19 cellular contexts compared by ENCODE assay signal in the genomic region with DNA sequence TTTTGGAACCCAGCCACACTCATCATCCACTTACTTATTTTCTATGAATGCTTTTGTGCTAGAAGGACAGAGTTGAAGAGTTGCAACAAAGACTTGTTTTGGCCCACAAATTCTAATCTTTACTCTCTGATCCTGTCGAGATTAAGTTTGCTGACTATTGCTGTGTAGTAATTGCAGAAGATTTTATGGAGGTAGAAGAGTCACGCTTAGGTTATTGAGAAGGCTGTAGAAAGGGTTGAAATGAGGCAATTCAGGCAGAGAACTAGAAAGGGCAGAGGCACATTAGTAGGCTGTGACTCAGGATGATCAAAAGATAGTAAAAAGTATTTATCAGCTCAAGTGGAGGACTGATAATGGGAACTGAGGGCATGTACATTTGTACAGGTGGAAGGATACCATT.
DNase-seq lines count a peak whose midpoint lies in the region; ATAC-seq and TF ChIP-seq lines count a peak whose summit lies in the region.
"Had no signal": no experiment of that assay in that cellular context is flagged by ENCODE, and none has a peak within 500 bp of the region (broad histone marks: within the 10 kb centered on the region; RNA-seq: fewer than 3 reads in every experiment).

No MANE protein-coding gene starts in this region.

- no peak for ATAC-seq in HG03135 (IDR thresholded peaks at IDR 0.05; ENCODE audit: unreplicated experiment)
- ATAC-seq: GM12878, K562 had no signal

- H3K4me3 Mint-ChIP-seq in neural crest cell, result no peak overlapping the region
- H3K4me3 Mint-ChIP-seq: B cell; CD4-positive, alpha-beta T cell had no signal

- H3K9me3 Mint-ChIP-seq in neural crest cell, result peaks cover 5% of the 10 kb centered on the region
- H3K9me3 Mint-ChIP-seq: CD4-positive, alpha-beta T cell had no signal

- H3K4me1 Mint-ChIP-seq in neural crest cell, result no peaks in the 10 kb centered on the region
- H3K4me1 Mint-ChIP-seq: B cell had no signal

- TF ChIP-seq CTCF in epithelial cell of esophagus (IDR thresholded peaks at IDR 0.05; ENCODE audit: insufficient read depth, low read depth, low read length, missing control alignments), result no peak
- no peak for TF ChIP-seq CTCF in neural crest cell (conservative IDR thresholded peaks at IDR 0.05)

- H3K27ac Mint-ChIP-seq in neural crest cell (ENCODE audit: unreplicated experiment), result peak overlapping the region; percentile 73
- H3K27ac Mint-ChIP-seq: B cell; CD4-positive, alpha-beta T cell had no signal

- no peak overlapping the region for H3K4me3 ChIP-seq in epithelial cell of esophagus (ENCODE audit: low read length)
- H3K4me3 ChIP-seq: GM12878, GM23248, K562, SJSA1 had no signal

- H3K36me3 Mint-ChIP-seq in neural crest cell (ENCODE audit: low read depth), result no peaks in the 10 kb centered on the region

- no peaks in the 10 kb centered on the region for H3K27me3 Mint-ChIP-seq in neural crest cell (ENCODE audit: low read depth)
- H3K27me3 Mint-ChIP-seq: CD4-positive, alpha-beta T cell had no signal

- peak; percentile 2 for DNase-seq in LoVo (ENCODE audit: low spot score)
- peak; percentile 28 for DNase-seq in NCI-H2227 (lab: John Stamatoyannopoulos, UW; ENCODE audit: unreplicated experiment)
- DNase-seq in epithelial cell of esophagus (ENCODE audit: low read depth), result peak; percentile 19
- no peak for DNase-seq in neural crest cell (ENCODE audit: low read depth, low spot score)
- DNase-seq in HT-29 (ENCODE audit: low spot score), result no peak
- no peak for DNase-seq in activated gamma-delta T cell (lab: John Stamatoyannopoulos, UW)
- DNase-seq: CD4-positive, alpha-beta T cell; DMS79 treated with DMSO at 0.1 percent for 48 hours; GDM1; GM23248; NCI-H1436 treated with DMSO at 0.1 percent for 48 hours; NCI-H446; NCI-H69; OCI-M1 had no signal

Comparison
In these comparisons a context has a peak if more than half of its experiments do, and no peak if none do; other contexts are left out.
1. DNase-seq: peak in LoVo (single experiment), NCI-H2227 (single experiment) and epithelial cell of esophagus (single experiment); none in neural crest cell (single experiment), HT-29 (single experiment) and activated gamma-delta T cell (single experiment).